Comparison of ENCODE assay signal across 8 cellular contexts in the genomic region with DNA sequence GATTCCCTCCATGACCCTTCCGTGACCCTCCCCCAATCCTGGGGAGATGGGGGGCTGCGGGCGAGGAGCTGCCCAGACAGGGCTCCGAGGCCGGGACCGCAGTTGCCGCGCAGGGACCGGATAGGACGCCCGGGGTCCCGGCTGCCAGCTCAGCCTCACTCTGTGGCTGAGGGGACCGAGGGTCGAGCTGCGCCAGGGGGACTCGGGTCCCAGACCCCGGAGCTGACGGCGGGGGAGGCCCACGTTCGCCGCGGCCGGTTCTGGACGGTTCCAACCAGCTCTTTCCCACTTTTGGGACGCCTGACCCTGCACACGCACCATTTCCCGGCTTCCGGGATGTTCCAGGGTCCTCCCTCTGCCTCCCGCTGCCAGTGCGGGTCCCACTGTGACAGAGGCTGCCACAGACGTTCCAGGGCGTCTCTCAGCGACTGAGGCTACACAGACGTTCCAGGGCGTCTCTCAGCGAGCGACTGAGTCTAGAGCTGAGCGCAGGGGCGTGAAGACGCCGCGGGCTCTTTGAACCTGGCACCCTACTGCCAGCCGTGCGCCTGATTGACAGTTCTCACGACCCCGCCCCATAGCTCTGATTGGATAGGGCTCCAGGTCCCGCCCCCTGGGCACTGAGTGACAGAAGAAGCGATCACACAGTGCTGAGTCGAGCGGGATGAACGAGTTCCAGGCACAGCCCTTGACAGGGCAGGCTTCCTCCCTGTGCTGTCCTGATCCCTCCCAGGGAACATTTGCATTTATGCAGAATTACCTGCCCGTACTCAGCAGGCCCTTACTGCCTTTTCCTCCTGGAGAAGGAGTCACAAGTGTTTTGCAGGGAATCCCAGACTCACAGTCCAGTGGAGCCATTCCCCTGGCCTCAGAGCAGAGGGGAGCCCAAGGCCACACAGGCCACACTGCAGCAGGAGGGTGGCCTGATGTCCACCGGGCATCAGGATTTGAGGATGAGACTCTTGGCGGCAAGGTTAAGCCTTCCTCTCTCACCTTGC. TPM values are rescaled to one million over a fixed set of nuclear protein-coding genes. Genes with fewer than 3 reads are reported as not detected.
DNase-seq lines count a peak whose midpoint lies in the region; ATAC-seq and TF ChIP-seq lines count a peak whose summit lies in the region.

A gene (minus strand): TSS at position 472 of the 998 bp plus-strand sequence. CDS start 151 bp downstream, at position 321.

- WGBS in mammary epithelial cell (ENCODE audit: low coverage, missing lambda C conversion rate): 4% methylated on average over 9 of the region's 55 CpGs

- H3K9ac ChIP-seq in mammary epithelial cell (ENCODE audit: insufficient read depth, low read length) (peak within 1 kb of the TSS; percentile 65), iPS-20b (ENCODE audit: low read depth, low read length) (peak within 1 kb of the TSS; percentile 51; the same call in 1 of the 2 replicates), skeletal muscle tissue (ENCODE audit: low read depth in 1 of 3, low read length in 3 of 3) (peak within 1 kb of the TSS; percentile 88 to 93 (median 92))

- DNase-seq in NCI-H2029 treated with DMSO at 0.1 percent for 48 hours (lab: John Stamatoyannopoulos, UW): peak; percentile 85
- DNase-seq in mammary epithelial cell: peak; percentile 94
- no peak for DNase-seq in NCI-H1694 (lab: John Stamatoyannopoulos, UW)

- H3K9me3 ChIP-seq in mammary epithelial cell (replicated peaks; ENCODE audit: insufficient read depth, low read length): no peaks in the 10 kb centered on the region
- no peaks in the 10 kb centered on the region for H3K9me3 ChIP-seq in iPS-20b (ENCODE audit: insufficient read depth, low read depth, low read length)
- no peaks in the 10 kb centered on the region for H3K9me3 ChIP-seq in skeletal muscle tissue (ENCODE audit: control insufficient read depth in 3 of 3, low read length in 3 of 3)

- no TSS peak for BruUV-seq in mammary epithelial cell (replicated peaks; lab: Mats Ljungman, UMichigan)

- ATAC-seq in GM18505 (IDR thresholded peaks at IDR 0.05; ENCODE audit: unreplicated experiment) (peak; percentile 78), HG02885 (IDR thresholded peaks at IDR 0.05; ENCODE audit: poor library complexity, unreplicated experiment) (peak; percentile 91)

- dilution Hi-C loops in mammary epithelial cell (cut with HindIII; ENCODE audit: low sequenced_read_pairs): no loop called here

- in situ Hi-C loops in mammary epithelial cell (cut with MboI; ENCODE audit: low sequenced_read_pairs in 2 of 2): no loop called here

- no peaks in the 10 kb centered on the region for H3K27me3 ChIP-seq in mammary epithelial cell (ENCODE audit: insufficient read depth, low read length)
- H3K27me3 ChIP-seq in iPS-20b (ENCODE audit: insufficient read depth, low read length): peaks cover 21% of the 10 kb centered on the region
- H3K27me3 ChIP-seq in skeletal muscle tissue (ENCODE audit: control insufficient read depth in 3 of 3, insufficient read depth in 3 of 3, low read length in 3 of 3): no peaks in the 10 kb centered on the region

- peak within 1 kb of the TSS; percentile 93 for H3K4me2 ChIP-seq in mammary epithelial cell (ENCODE audit: insufficient read depth, low read depth, low read length)

- H3K36me3 ChIP-seq in mammary epithelial cell (ENCODE audit: insufficient read depth, low read length): no peaks in the 10 kb centered on the region
- no peaks in the 10 kb centered on the region for H3K36me3 ChIP-seq in iPS-20b (ENCODE audit: insufficient read depth, low read depth, low read length)
- H3K36me3 ChIP-seq in skeletal muscle tissue (ENCODE audit: control insufficient read depth in 3 of 3, insufficient read depth in 3 of 3, low read length in 3 of 3): no peaks in the 10 kb centered on the region

- TF ChIP-seq CTCF in WI38 (IDR thresholded peaks at IDR 0.05; ENCODE audit: low read depth, low read length) (no peak), mammary epithelial cell (conservative IDR thresholded peaks at IDR 0.05 in 1 of 2, IDR thresholded peaks at IDR 0.05 in 1 of 2; ENCODE audit: extremely low read depth in 1 of 2, insufficient read depth in 1 of 2, low read depth in 1 of 2, low read length in 2 of 2) (no peak)

- H3K4me1 ChIP-seq in mammary epithelial cell (ENCODE audit: insufficient read depth, low read length): no peaks in the 10 kb centered on the region
- peaks cover 5% of the 10 kb centered on the region; the same call in 1 of the 2 replicates for H3K4me1 ChIP-seq in iPS-20b (ENCODE audit: insufficient read depth, low read length)
- peaks cover 12 to 20% (median 15%) of the 10 kb centered on the region in 3 donors for H3K4me1 ChIP-seq in skeletal muscle tissue (ENCODE audit: control insufficient read depth in 3 of 3, insufficient read depth in 3 of 3, low read length in 3 of 3)

- no peaks in the 10 kb centered on the region for H4K20me1 ChIP-seq in mammary epithelial cell (ENCODE audit: insufficient read depth, low read length)

- H3K27ac ChIP-seq in mammary epithelial cell (ENCODE audit: insufficient read depth, low read depth, low read length): peak within 1 kb of the TSS; percentile 43
- no peak within 1 kb of the TSS for H3K27ac ChIP-seq in iPS-20b (ENCODE audit: low read length)
- H3K27ac ChIP-seq in skeletal muscle tissue (ENCODE audit: low read depth, low read length): peak within 1 kb of the TSS; percentile 77

- no peaks in the 10 kb centered on the region for H3K79me2 ChIP-seq in mammary epithelial cell (ENCODE audit: insufficient read depth, low read length)

- intact Hi-C loops in mammary epithelial cell (cut with micrococcal nuclease): loop anchor here (1.0 to 5.0 kb wide), 3 partner anchors 32 to 170 kb away; a partner anchor contains a TSS

- peak within 1 kb of the TSS; percentile 89 for H2AFZ ChIP-seq in mammary epithelial cell (ENCODE audit: low read depth, low read length)

- H3K4me3 ChIP-seq in WI38 (ENCODE audit: low read depth, low read length) (peak within 1 kb of the TSS; percentile 86), mammary epithelial cell (replicated peaks in 1 of 3; ENCODE audit: insufficient read depth in 1 of 3, low read depth in 2 of 3, low read length in 3 of 3) (peak within 1 kb of the TSS; percentile 48 to 70 (median 59)), iPS-20b (ENCODE audit: low read length) (peak within 1 kb of the TSS; percentile 77), skeletal muscle tissue (ENCODE audit: low read length in 3 of 3) (peak within 1 kb of the TSS; percentile 79 to 98 (median 89))

- peak; percentile 94 for TF ChIP-seq POLR2A in GM18505 (IDR thresholded peaks at IDR 0.05; ENCODE audit: borderline replicate concordance, extremely low read depth, insufficient read depth, insufficient read length)

- CTCF ChIA-PET in mammary epithelial cell (lab: Charles Lee; ENCODE audit: low non-redundant PET): interaction anchor here (0.7 to 0.9 kb wide), 2 partner anchors 32 to 102 kb away, joined by 3 to 8 read pairs; a partner anchor contains a TSS

RNA-seq across cellular contexts. Expression of the gene that starts here (rescaled TPM):
- total RNA-seq in mammary epithelial cell (1 to 10 TPM; 3.7 to 5.0 TPM), skeletal muscle tissue (3.1 TPM)
- 2.0 TPM for polyA plus RNA-seq in mammary epithelial cell
- polyA minus RNA-seq in mammary epithelial cell: 0.67 TPM
